In genomic region chr15:99165020-99165790, GRCh38 we compare ENCODE assay signal across 21 cellular contexts.
DNase-seq lines count a peak whose midpoint lies in the region; ATAC-seq, FAIRE-seq and TF ChIP-seq lines count a peak whose summit lies in the region.
"Had no signal": no experiment of that assay in that cellular context is flagged by ENCODE, and none has a peak within 500 bp of the region (broad histone marks: within the 10 kb centered on the region; RNA-seq: fewer than 3 reads in every experiment).

No MANE protein-coding gene starts in this region.

- H3K4me3 ChIP-seq in A549 (no peak overlapping the region), muscle layer of duodenum (ENCODE audit: low read depth in 1 of 2, low read length in 2 of 2) (no peak overlapping the region), skeletal muscle tissue (ENCODE audit: low read length in 3 of 3) (no peak overlapping the region)
- H3K4me3 ChIP-seq: BLaER1, PC-9, SJCRH30 had no signal

- no peaks in the 10 kb centered on the region for H3K9me3 Mint-ChIP-seq in HFFc6
- H3K9me3 Mint-ChIP-seq: IgD-negative memory B cell had no signal

- H3K4me3 Mint-ChIP-seq in T-helper 17 cell (no peak overlapping the region), HFFc6 (no peak overlapping the region)
- H3K4me3 Mint-ChIP-seq: CD4-positive, CD25-positive, alpha-beta regulatory T cell; IgD-negative memory B cell had no signal

- H3K27ac Mint-ChIP-seq in T-helper 17 cell (peak overlapping the region; percentile 29), HFFc6 (no peak overlapping the region)
- H3K27ac Mint-ChIP-seq: CD4-positive, CD25-positive, alpha-beta regulatory T cell; IgD-negative memory B cell had no signal

- H3K27me3 ChIP-seq in muscle layer of duodenum (ENCODE audit: low read depth, low read length) (no peaks in the 10 kb centered on the region), skeletal muscle tissue (ENCODE audit: control insufficient read depth in 3 of 3, insufficient read depth in 3 of 3, low read length in 3 of 3) (no peaks in the 10 kb centered on the region)
- H3K27me3 ChIP-seq: BLaER1, SJCRH30 had no signal

- H3K4me1 ChIP-seq in A549 (no peaks in the 10 kb centered on the region), muscle layer of duodenum (ENCODE audit: control insufficient read depth in 1 of 2, insufficient read depth in 2 of 2, low read length in 2 of 2) (peaks cover 0 to 17% of the 10 kb centered on the region in 2 donors), skeletal muscle tissue (ENCODE audit: control insufficient read depth in 3 of 3, insufficient read depth in 3 of 3, low read length in 3 of 3) (peaks cover 40 to 53% (median 41%) of the 10 kb centered on the region in 3 donors)

- CTCF ChIA-PET in A549 (lab: Yijun Ruan, JAX) = interaction anchor here (1.0 to 1.5 kb wide), 2 partner anchors 21 to 64 kb away, joined by 3 to 4 read pairs; no protein-coding TSS in a partner anchor

- no peak for TF ChIP-seq CTCF in A549 (IDR thresholded peaks at IDR 0.05)
- TF ChIP-seq CTCF in HFFc6 (IDR thresholded peaks at IDR 0.05) = no peak

- POLR2A ChIA-PET in A549 (lab: Yijun Ruan, JAX) = no interaction called here

- H3K27ac ChIP-seq in A549 = no peak overlapping the region
- H3K27ac ChIP-seq in muscle layer of duodenum (ENCODE audit: low read length) = peak overlapping the region; percentile 14
- H3K27ac ChIP-seq in skeletal muscle tissue (ENCODE audit: low read depth, low read length) = peak overlapping the region; percentile 97
- H3K27ac ChIP-seq: BLaER1, PC-9, SJCRH30 had no signal

- peak; percentile 49 for FAIRE-seq in A549 (lab: Jason Lieb, UNC)
- FAIRE-seq: HTR-8/SVneo had no signal

- DNase-seq in A549 (ENCODE audit: low read depth in 1 of 2, low spot score in 1 of 2) (no peak), T-helper 17 cell (no peak), erythroblast (lab: John Stamatoyannopoulos, UW) (no peak), HFFc6 (no peak), HUDEP-2 (lab: John Stamatoyannopoulos, UW; ENCODE audit: unreplicated experiment in 76 of 76) (no peak)
- DNase-seq: CD4-positive, CD25-positive, alpha-beta regulatory T cell; NCI-H1105 treated with DMSO at 0.1 percent for 48 hours; NCI-H146; NCI-H2029 treated with DMSO at 0.1 percent for 48 hours; NCI-H446 treated with DMSO at 0.1 percent for 48 hours; NCI-H526 treated with DMSO at 0.1 percent for 48 hours; PC-9; SJCRH30 had no signal

- no peak overlapping the region for H3K9ac ChIP-seq in skeletal muscle tissue (ENCODE audit: low read depth in 1 of 3, low read length in 3 of 3)
- H3K9ac ChIP-seq: BLaER1 had no signal

- ATAC-seq in A549 (no peak), T-helper 17 cell (no peak)
- ATAC-seq: HCT116, Right ventricle myocardium inferior, SK-N-SH treated with all-trans-retinoic acid at 6 μM for 48 hours had no signal

- WGBS in A549 (ENCODE audit: missing lambda C conversion rate) = 78% methylated on average over 3 of the region's 3 CpGs

- no peaks in the 10 kb centered on the region for H3K27me3 Mint-ChIP-seq in T-helper 17 cell
- H3K27me3 Mint-ChIP-seq in HFFc6 (ENCODE audit: insufficient read depth) = peaks cover 2% of the 10 kb centered on the region; the same call in 1 of the 2 replicates
- H3K27me3 Mint-ChIP-seq: CD4-positive, CD25-positive, alpha-beta regulatory T cell; IgD-negative memory B cell had no signal

- peaks cover 3% of the 10 kb centered on the region for H3K4me1 Mint-ChIP-seq in T-helper 17 cell
- H3K4me1 Mint-ChIP-seq in HFFc6 (ENCODE audit: low read depth) = peaks cover 16% of the 10 kb centered on the region

- no peak for TF ChIP-seq EP300 in A549 (IDR thresholded peaks at IDR 0.05)

- H3K36me3 Mint-ChIP-seq in T-helper 17 cell (ENCODE audit: low read depth) = no peaks in the 10 kb centered on the region
- peaks cover 12% of the 10 kb centered on the region for H3K36me3 Mint-ChIP-seq in HFFc6 (ENCODE audit: low read depth)
- H3K36me3 Mint-ChIP-seq: CD4-positive, CD25-positive, alpha-beta regulatory T cell; IgD-negative memory B cell had no signal

- TF ChIP-seq POLR2A in A549 (IDR thresholded peaks at IDR 0.05; ENCODE audit: low read length) (no peak), erythroblast (IDR thresholded peaks at IDR 0.05; ENCODE audit: low read length) (no peak)

- H3K36me3 ChIP-seq in muscle layer of duodenum (ENCODE audit: control insufficient read depth in 1 of 2, insufficient read depth in 2 of 2, low read length in 2 of 2) (no peaks in the 10 kb centered on the region), skeletal muscle tissue (ENCODE audit: control insufficient read depth in 3 of 3, insufficient read depth in 3 of 3, low read length in 3 of 3) (peaks cover 0 to 11% (median 3%) of the 10 kb centered on the region in 3 donors)
- H3K36me3 ChIP-seq: BLaER1 had no signal

- H3K4me2 ChIP-seq in A549 = no peak overlapping the region
- H3K4me2 ChIP-seq: BLaER1, PC-9 had no signal

- no peak for TF ChIP-seq RAD21 in A549 (conservative IDR thresholded peaks at IDR 0.05 in 1 of 2, IDR thresholded peaks at IDR 0.05 in 1 of 2)

- H3K9me3 ChIP-seq in A549 = no peaks in the 10 kb centered on the region
- H3K9me3 ChIP-seq in T-helper 17 cell (ENCODE audit: control insufficient read depth, low read length, poor library complexity, severe bottlenecking) = no peaks in the 10 kb centered on the region
- no peaks in the 10 kb centered on the region for H3K9me3 ChIP-seq in muscle layer of duodenum (ENCODE audit: control insufficient read depth in 1 of 2, low read length in 2 of 2)
- H3K9me3 ChIP-seq in skeletal muscle tissue (ENCODE audit: control insufficient read depth in 3 of 3, low read length in 3 of 3) = no peaks in the 10 kb centered on the region
- H3K9me3 ChIP-seq: BLaER1, SJCRH30 had no signal

TF ChIP-seq in A549, 52 proteins besides CTCF, POLR2A, EP300 and RAD21:
- no peak for TF ChIP-seq PBX3 (IDR thresholded peaks at IDR 0.05)
TF ChIP-seq in A549: peak in this region for 0.

Comparison
In these comparisons a context has a peak if more than half of its experiments do, and no peak if none do; other contexts are left out.
1. H3K27ac ChIP-seq: peak in muscle layer of duodenum (single experiment) and skeletal muscle tissue (single experiment); none in A549 (0 of 2).